In genomic region chr10:11714750-11715365, GRCh38 we compare ENCODE assay signal across 27 cellular contexts.
"Had no signal": no experiment of that assay in that cellular context is flagged by ENCODE, and none has a peak within 500 bp of the region (broad histone marks: within the 10 kb centered on the region; RNA-seq: fewer than 3 reads in every experiment).

No MANE protein-coding gene starts in this region.

- ATAC-seq: foreskin keratinocyte; gastroesophageal sphincter; naive thymus-derived CD4-positive, alpha-beta T cell; stimulated activated naive CD8-positive, alpha-beta T cell treated with anti-CD3 and anti-CD28 coated beads, Interleukin-15, amount 100 ng/mL, for 72 hours had no signal

- H3K79me2 ChIP-seq: hepatocyte had no signal

- H3K36me3 ChIP-seq: esophagus muscularis mucosa, gastroesophageal sphincter, heart left ventricle, left lung, pancreas, right lobe of liver, thyroid gland had no signal

- H3K27ac Mint-ChIP-seq: endodermal cell; nephron; stimulated activated naive CD8-positive, alpha-beta T cell treated with anti-CD3 and anti-CD28 coated beads, Interleukin-15, amount 100 ng/mL, for 72 hours had no signal

- H3K4me1 ChIP-seq: esophagus muscularis mucosa, foreskin keratinocyte, gastroesophageal sphincter, thyroid gland had no signal

- H2AFZ ChIP-seq: hepatocyte had no signal

- H3K4me3 ChIP-seq: esophagus muscularis mucosa, gastroesophageal sphincter, heart left ventricle, hepatocyte, left lung, pancreas, right lobe of liver, thyroid gland had no signal

- FAIRE-seq: colon, islet of Langerhans, pancreas, small intestine had no signal

- H3K9me3 ChIP-seq: pancreas, right lobe of liver, thyroid gland had no signal

- H3K27me3 ChIP-seq: esophagus muscularis mucosa, hepatocyte, pancreas, right lobe of liver, thyroid gland had no signal

- H3K4me3 Mint-ChIP-seq: endodermal cell; naive thymus-derived CD4-positive, alpha-beta T cell; nephron; stimulated activated naive CD8-positive, alpha-beta T cell treated with anti-CD3 and anti-CD28 coated beads, Interleukin-15, amount 100 ng/mL, for 72 hours had no signal

- H3K4me1 Mint-ChIP-seq: endodermal cell had no signal

- H3K9me3 Mint-ChIP-seq: endodermal cell had no signal

- DNase-seq: effector CD8-positive, alpha-beta T cell; endodermal cell; foreskin keratinocyte; left cardiac atrium; left lung; mesendoderm; midbrain; naive thymus-derived CD4-positive, alpha-beta T cell; occipital lobe; pancreas; right lobe of liver; small intestine; stimulated activated CD4-positive, alpha-beta T cell treated with anti-CD3 and anti-CD28 coated beads, Interleukin-12 subunit alpha, Interleukin-12 subunit beta, amount 100 ng/mL, for 4 hours; stimulated activated CD4-positive, alpha-beta T cell treated with anti-CD3 and anti-CD28 coated beads, Interleukin-1b, Interleukin-23, amount 100 ng/mL, for 48 hours; stimulated activated CD4-positive, alpha-beta T cell treated with anti-CD3 and anti-CD28 coated beads, Interleukin-4, amount 100 ng/mL, for 1 hour; stimulated activated CD8-positive, alpha-beta memory T cell treated with anti-CD3 and anti-CD28 coated beads, Interleukin-4, amount 100 ng/mL, for 48 hours; stimulated activated naive CD4-positive, alpha-beta T cell; stimulated activated naive CD8-positive, alpha-beta T cell treated with anti-CD3 and anti-CD28 coated beads, Interleukin-15, amount 100 ng/mL, for 72 hours; thyroid gland; trophoblast cell had no signal

- H3K27ac ChIP-seq: esophagus muscularis mucosa, foreskin keratinocyte, gastroesophageal sphincter, heart left ventricle, thyroid gland had no signal
